8 cellular contexts compared by ENCODE assay signal in the genomic region with DNA sequence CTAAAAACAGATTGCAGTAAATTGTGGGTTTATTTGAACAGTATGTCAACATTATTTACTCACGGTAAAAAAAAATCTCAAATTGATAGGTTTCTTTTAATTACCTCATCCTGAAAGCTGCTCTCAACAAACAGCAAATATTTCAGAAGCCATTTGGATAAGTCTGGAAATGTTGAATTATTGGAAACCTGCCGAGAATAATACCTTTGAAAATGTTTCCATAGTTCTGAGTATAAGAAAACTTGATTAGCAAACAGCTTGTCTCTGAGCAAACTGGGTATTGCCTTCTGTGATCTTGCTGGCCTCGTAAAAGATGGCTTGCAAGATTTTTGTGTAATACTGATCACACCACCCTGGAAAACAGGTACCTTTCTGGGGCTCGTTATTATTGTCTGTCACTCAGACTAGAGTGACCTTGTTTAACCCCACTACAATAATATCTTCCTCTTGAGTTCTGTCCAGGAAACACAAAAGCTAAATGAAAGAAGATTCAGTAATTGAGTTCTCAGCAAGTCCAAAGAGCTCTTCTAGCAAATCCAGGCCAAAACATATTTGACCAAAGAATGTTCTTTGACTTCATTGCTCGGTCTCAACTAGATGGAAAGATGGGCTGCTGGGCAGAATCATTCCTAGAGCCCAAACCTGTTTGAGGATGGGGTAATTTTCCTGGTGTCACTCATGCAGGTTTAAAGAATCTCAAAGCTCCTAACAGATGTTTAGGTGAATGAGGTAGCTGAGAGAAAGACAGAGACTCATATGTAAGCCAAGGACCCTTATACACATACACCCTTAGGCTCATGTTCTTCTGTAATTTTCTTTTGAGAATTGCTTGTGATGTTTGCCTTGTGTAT.
DNase-seq lines count a peak whose midpoint lies in the region; ATAC-seq and TF ChIP-seq lines count a peak whose summit lies in the region.

No MANE protein-coding gene starts in this region.

- no peaks in the 10 kb centered on the region for H3K36me3 ChIP-seq in osteoblast (ENCODE audit: insufficient read depth, low read length)

- H3K27ac ChIP-seq in dorsolateral prefrontal cortex (peak overlapping the region in 47 of 59 donors; percentile 3 to 94 (median 74)), osteoblast (ENCODE audit: low read depth, low read length) (peak overlapping the region; percentile 97)

- H4K20me1 ChIP-seq in osteoblast (ENCODE audit: insufficient read depth, low read length): no peaks in the 10 kb centered on the region

- intact Hi-C loops in dorsolateral prefrontal cortex (cut with DNase I) (no loop called here), posterior cingulate gyrus (cut with DNase I) (loop anchor here (10.0 kb wide), 1 partner anchor 89 kb away; no protein-coding TSS in a partner anchor)

- no peaks in the 10 kb centered on the region for H3K9me3 ChIP-seq in osteoblast (ENCODE audit: low read depth, low read length)

- peaks cover 26% of the 10 kb centered on the region for H3K4me1 ChIP-seq in osteoblast (ENCODE audit: insufficient read depth, low read length)

- TF ChIP-seq CTCF in dorsolateral prefrontal cortex (IDR thresholded peaks at IDR 0.05 in 54 of 56, conservative IDR thresholded peaks at IDR 0.05 in 2 of 56; ENCODE audit: low read depth in 1 of 56, partially characterized antibody in 56 of 56): no peak
- no peak for TF ChIP-seq CTCF in osteoblast (IDR thresholded peaks at IDR 0.05; ENCODE audit: extremely low read depth, low read depth, low read length)

- H3K27me3 ChIP-seq in dorsolateral prefrontal cortex: no peaks in the 10 kb centered on the region
- H3K27me3 ChIP-seq in osteoblast (ENCODE audit: insufficient read depth, low read length): no peaks in the 10 kb centered on the region

- H3K79me2 ChIP-seq in osteoblast (ENCODE audit: insufficient read depth, low read length): no peaks in the 10 kb centered on the region

- no peak for ATAC-seq in HG02571 (IDR thresholded peaks at IDR 0.05; ENCODE audit: unreplicated experiment)
- no peak for ATAC-seq in GM18505 (IDR thresholded peaks at IDR 0.05; ENCODE audit: unreplicated experiment)

- H2AFZ ChIP-seq in osteoblast (ENCODE audit: low read length): peak overlapping the region; percentile 97

- no peak for TF ChIP-seq POLR2A in GM18505 (IDR thresholded peaks at IDR 0.05; ENCODE audit: borderline replicate concordance, extremely low read depth, insufficient read depth, insufficient read length)

- peak overlapping the region; percentile 95 for H3K4me2 ChIP-seq in osteoblast (ENCODE audit: insufficient read depth, low read length)

- H3K4me3 ChIP-seq in dorsolateral prefrontal cortex: peak overlapping the region in 56 of 59 donors; percentile 36 to 74 (median 62)
- peak overlapping the region; percentile 79 for H3K4me3 ChIP-seq in osteoblast (ENCODE audit: insufficient read depth, low read length)

- DNase-seq in DMS53 treated with DMSO at 0.1 percent for 48 hours (lab: John Stamatoyannopoulos, UW; ENCODE audit: unreplicated experiment): peak; percentile 60
- peak; percentile 4 for DNase-seq in NCI-H345 (lab: John Stamatoyannopoulos, UW)
- DNase-seq in dorsolateral prefrontal cortex: no peak
- DNase-seq in osteoblast (ENCODE audit: insufficient read length, low spot score, missing footprints): no peak
- no peak for DNase-seq in posterior cingulate gyrus
- no peak for DNase-seq in NCI-H1048 (lab: John Stamatoyannopoulos, UW)

Comparison
In these comparisons a context has a peak if more than half of its experiments do, and no peak if none do; other contexts are left out.
1. DNase-seq: peak in DMS53 treated with DMSO at 0.1 percent for 48 hours (single experiment) and NCI-H345 (single experiment); none in dorsolateral prefrontal cortex (0 of 10), osteoblast (single experiment), posterior cingulate gyrus (0 of 10) and NCI-H1048 (single experiment).